ENCODE assay signal across 10 cellular contexts in genomic region chr16:50202926-50203624, GRCh38. TPM values are rescaled to one million over a fixed set of nuclear protein-coding genes. Genes with fewer than 3 reads are reported as not detected.
A peak's percentile ranks its signal among the peaks of the same experiment; 100 is the strongest.
DNase-seq lines count a peak whose midpoint lies in the region; ATAC-seq, FAIRE-seq and TF ChIP-seq lines count a peak whose summit lies in the region.
"Had no signal": no experiment of that assay in that cellular context is flagged by ENCODE, and none has a peak within 500 bp of the region (broad histone marks: within the 10 kb centered on the region; RNA-seq: fewer than 3 reads in every experiment).

No MANE protein-coding gene starts in this region.

- H3K27ac Mint-ChIP-seq in activated CD4-positive, alpha-beta T cell treated with anti-CD3 and anti-CD28 coated beads, Interleukin-2, amount 10 ng/mL, durations not matched to agents 7 days and 5 days, result peak overlapping the region; percentile 52
- H3K27ac Mint-ChIP-seq in activated CD4-positive, alpha-beta T cell treated with anti-CD3 and anti-CD28 coated beads for 36 hours, result no peak overlapping the region

- no peaks in the 10 kb centered on the region for H3K36me3 Mint-ChIP-seq in activated CD4-positive, alpha-beta T cell treated with anti-CD3 and anti-CD28 coated beads, Interleukin-2, amount 10 ng/mL, durations not matched to agents 7 days and 5 days (ENCODE audit: low read depth)
- H3K36me3 Mint-ChIP-seq in activated CD4-positive, alpha-beta T cell treated with anti-CD3 and anti-CD28 coated beads for 36 hours (ENCODE audit: low read depth), result no peaks in the 10 kb centered on the region

- peaks cover 51% of the 10 kb centered on the region for H3K4me1 Mint-ChIP-seq in activated CD4-positive, alpha-beta T cell treated with anti-CD3 and anti-CD28 coated beads, Interleukin-2, amount 10 ng/mL, durations not matched to agents 7 days and 5 days
- peaks cover 57% of the 10 kb centered on the region for H3K4me1 Mint-ChIP-seq in activated CD4-positive, alpha-beta T cell treated with anti-CD3 and anti-CD28 coated beads for 36 hours

- H3K36me3 ChIP-seq in K562 (ENCODE audit: control insufficient read depth, insufficient read depth, low read length) (no peaks in the 10 kb centered on the region), transverse colon (no peaks in the 10 kb centered on the region)

- no peaks in the 10 kb centered on the region for H3K27me3 Mint-ChIP-seq in activated CD4-positive, alpha-beta T cell treated with anti-CD3 and anti-CD28 coated beads, Interleukin-2, amount 10 ng/mL, durations not matched to agents 7 days and 5 days
- no peaks in the 10 kb centered on the region for H3K27me3 Mint-ChIP-seq in activated CD4-positive, alpha-beta T cell treated with anti-CD3 and anti-CD28 coated beads for 36 hours

- FAIRE-seq in K562 (lab: Jason Lieb, UNC) (peak; percentile 75), GM12891 (lab: Jason Lieb, UNC) (no peak)
- FAIRE-seq: colon had no signal

- H3K9me3 Mint-ChIP-seq in activated CD4-positive, alpha-beta T cell treated with anti-CD3 and anti-CD28 coated beads, Interleukin-2, amount 10 ng/mL, durations not matched to agents 7 days and 5 days, result no peaks in the 10 kb centered on the region
- no peaks in the 10 kb centered on the region for H3K9me3 Mint-ChIP-seq in activated CD4-positive, alpha-beta T cell treated with anti-CD3 and anti-CD28 coated beads for 36 hours (ENCODE audit: low read depth)
- H3K9me3 Mint-ChIP-seq: CD14-positive monocyte had no signal

- H3K4me2 ChIP-seq in K562 (ENCODE audit: insufficient read depth, low read length), result no peak overlapping the region

- in situ Hi-C loops in K562 (cut with MboI), result loop anchor here (25.0 kb wide), 1 partner anchor 309 kb away; no protein-coding TSS in a partner anchor
- in situ Hi-C loops in transverse colon (cut with MboI; ENCODE audit: low pct_ligation_motif_present in 1 of 4, low pct_unique_long_range_greater_than_20kb in 1 of 4, low sequenced_read_pairs in 3 of 4), result loop anchor here in 1 of 4 donors (10.0 kb wide), 1 partner anchor 178 kb away; the partner anchor contains the start of gene CNEP1R1

- WGBS in K562 (ENCODE audit: insufficient coverage, low coverage, missing lambda C conversion rate), result 28% methylated on average over 5 of the region's 5 CpGs
- 51 to 52% methylated on average over 5 of the region's 5 CpGs for WGBS in transverse colon (ENCODE audit: low coverage in 1 of 2), 2 donors

- no peak for TF ChIP-seq RAD21 in K562 (CRISPR knock-in tag; conservative IDR thresholded peaks at IDR 0.05 in 1 of 2, IDR thresholded peaks at IDR 0.05 in 1 of 2)

- no peaks in the 10 kb centered on the region for H3K9me1 ChIP-seq in K562 (ENCODE audit: control insufficient read depth, insufficient read depth, low read length)

- H3K4me3 Mint-ChIP-seq in activated CD4-positive, alpha-beta T cell treated with anti-CD3 and anti-CD28 coated beads, Interleukin-2, amount 10 ng/mL, durations not matched to agents 7 days and 5 days, result no peak overlapping the region
- no peak overlapping the region for H3K4me3 Mint-ChIP-seq in activated CD4-positive, alpha-beta T cell treated with anti-CD3 and anti-CD28 coated beads for 36 hours
- H3K4me3 Mint-ChIP-seq: CD14-positive monocyte had no signal

- no peak overlapping the region for H3K4me3 ChIP-seq in K562
- no peak overlapping the region for H3K4me3 ChIP-seq in transverse colon

- POLR2A ChIA-PET in activated CD4-positive, alpha-beta T cell treated with anti-CD3 and anti-CD28 coated beads, Interleukin-2, amount 10 ng/mL, durations not matched to agents 7 days and 5 days (lab: Charles Lee), result interaction anchor here (0.6 kb wide), 1 partner anchor 29 kb away, joined by 3 read pairs; no protein-coding TSS in a partner anchor
- POLR2A ChIA-PET in activated CD4-positive, alpha-beta T cell treated with anti-CD3 and anti-CD28 coated beads for 36 hours (lab: Charles Lee), result no interaction called here
- POLR2A ChIA-PET in K562 (lab: Yijun Ruan, JAX), result interaction anchor here (0.6 kb wide), 1 partner anchor 18 kb away, joined by 3 read pairs; no protein-coding TSS in a partner anchor

- H3K27ac ChIP-seq in K562 (ENCODE audit: extremely low read depth, low read depth, low read length) (no peak overlapping the region), transverse colon (peak overlapping the region; percentile 65 to 76 (median 69))

- BruUV-seq in K562 (replicated peaks; lab: Mats Ljungman, UMichigan), result no TSS peak

- no peak for ATAC-seq in activated CD4-positive, alpha-beta T cell treated with anti-CD3 and anti-CD28 coated beads for 36 hours
- ATAC-seq in K562, result peak; percentile 51

- CTCF ChIA-PET in activated CD4-positive, alpha-beta T cell treated with anti-CD3 and anti-CD28 coated beads, Interleukin-2, amount 10 ng/mL, durations not matched to agents 7 days and 5 days (lab: Charles Lee), result interaction anchor here (0.7 to 2.4 kb wide), 2 partner anchors 7 to 120 kb away, joined by 3 to 10 read pairs; no protein-coding TSS in a partner anchor
- CTCF ChIA-PET in activated CD4-positive, alpha-beta T cell treated with anti-CD3 and anti-CD28 coated beads for 36 hours (lab: Charles Lee), result interaction anchor here (0.6 to 2.4 kb wide), 8 partner anchors 8 to 1585 kb away, joined by 3 to 14 read pairs (median 5); no protein-coding TSS in a partner anchor
- CTCF ChIA-PET in K562 (lab: Yijun Ruan, JAX; ENCODE audit: low intra/inter-chr PET ratio), result no interaction called here

- DNase-seq in activated CD4-positive, alpha-beta T cell treated with anti-CD3 and anti-CD28 coated beads, Interleukin-2, amount 10 ng/mL, durations not matched to agents 7 days and 5 days, result no peak
- no peak for DNase-seq in activated CD4-positive, alpha-beta T cell treated with anti-CD3 and anti-CD28 coated beads for 36 hours
- DNase-seq in K562 (ENCODE audit: extremely low read depth in 1 of 4, low spot score in 3 of 4) (no peak), left kidney (ENCODE audit: low read depth, low spot score) (peak; percentile 64), transverse colon (no peak), GM12891 (ENCODE audit: insufficient read length, low spot score) (no peak), NCI-H1436 treated with DMSO at 0.1 percent for 48 hours (lab: John Stamatoyannopoulos, UW) (no peak)
- DNase-seq in activated CD4-positive, alpha-beta T cell treated with anti-CD3 and anti-CD28 coated beads for 4 hours, result no peak

- H3K9me3 ChIP-seq in K562 (replicated peaks; ENCODE audit: control insufficient read depth, insufficient read depth, low read depth, low read length), result no peaks in the 10 kb centered on the region
- no peaks in the 10 kb centered on the region for H3K9me3 ChIP-seq in transverse colon

- H3K27me3 ChIP-seq in K562 (ENCODE audit: control insufficient read depth in 2 of 2, insufficient read depth in 2 of 2, low read length in 2 of 2), result no peaks in the 10 kb centered on the region
- H3K27me3 ChIP-seq in transverse colon, result no peaks in the 10 kb centered on the region

- TF ChIP-seq POLR2A in K562 (conservative IDR thresholded peaks at IDR 0.05) (no peak), transverse colon (IDR thresholded peaks at IDR 0.05) (no peak), GM12891 (IDR thresholded peaks at IDR 0.05; ENCODE audit: low read depth, low read length) (no peak)

- no peak for TF ChIP-seq CTCF in K562 (IDR thresholded peaks at IDR 0.05 in 2 of 3, conservative IDR thresholded peaks at IDR 0.05 in 1 of 3; ENCODE audit: insufficient read depth in 2 of 3, low read depth in 1 of 3, low read length in 3 of 3)
- no peak for TF ChIP-seq CTCF in transverse colon (IDR thresholded peaks at IDR 0.05)

- H3K4me1 ChIP-seq in K562 (replicated peaks in 1 of 2; ENCODE audit: control insufficient read depth in 2 of 2, insufficient read depth in 2 of 2, low read length in 2 of 2) (peaks cover 0 to 10% of the 10 kb centered on the region in 2 experiments; a peak in 3 of 5 replicates), transverse colon (peaks cover 18 to 73% (median 32%) of the 10 kb centered on the region in 4 donors)

- no peak overlapping the region for H3K9ac ChIP-seq in K562 (ENCODE audit: insufficient read depth in 1 of 2, low read depth in 2 of 2, low read length in 2 of 2)

- 0 out of 2 replicates have a peak, but pooled peaks cover 9% of the 10 kb centered on the region for H4K20me1 ChIP-seq in K562 (replicated peaks; ENCODE audit: control insufficient read depth, insufficient read depth, low read length)

- no peak overlapping the region for H2AFZ ChIP-seq in K562 (ENCODE audit: low read depth, low read length)

- no peak for TF ChIP-seq EP300 in K562 (IDR thresholded peaks at IDR 0.05; ENCODE audit: low read length)
- TF ChIP-seq EP300 in transverse colon (IDR thresholded peaks at IDR 0.05; ENCODE audit: low read depth), result peak; percentile 40

- intact Hi-C loops in activated CD4-positive, alpha-beta T cell treated with anti-CD3 and anti-CD28 coated beads for 36 hours (cut with DNase I, micrococcal nuclease), result no loop called here
- intact Hi-C loops in K562 (cut with micrococcal nuclease), result no loop called here
- intact Hi-C loops in transverse colon (cut with DNase I; ENCODE audit: low total_unique reads), result no loop called here

- peaks cover 26% of the 10 kb centered on the region for H3K79me2 ChIP-seq in K562 (ENCODE audit: control insufficient read depth, insufficient read depth, low read length)

TF ChIP-seq in GM12891, 5 proteins besides CTCF, POLR2A, EP300 and RAD21 (continues in another document):
- no peak for TF ChIP-seq POU2F2 (IDR thresholded peaks at IDR 0.05; ENCODE audit: low read depth, low read length)

RNA-seq across cellular contexts. Expression of gene TENT4B, which starts 50.0 kb away (rescaled TPM):
- total RNA-seq in activated CD4-positive, alpha-beta T cell treated with anti-CD3 and anti-CD28 coated beads, Interleukin-2, amount 10 ng/mL, durations not matched to agents 7 days and 5 days, result 10 to 100 TPM; 20.4 to 21.4 TPM
- total RNA-seq in activated CD4-positive, alpha-beta T cell treated with anti-CD3 and anti-CD28 coated beads for 36 hours, result 10 to 100 TPM; 19.3 to 22.4 TPM
- total RNA-seq in K562 (2011; cell fraction: chromatin; rRNA removed; ENCODE audit: low replicate concordance), result 5.1 and 12.6 TPM in 2 replicates
- 4.1 and 4.5 TPM in 2 replicates for total RNA-seq in K562 (2011; cell fraction: nucleolus; rRNA removed)
- total RNA-seq in K562 (2011; cell fraction: nucleoplasm; rRNA removed), result 5.6 and 7.9 TPM in 2 replicates
- total RNA-seq in K562 (2014; rRNA removed) (5.8 and 6.8 TPM in 2 replicates), K562 (2014; rRNA removed; fragmentation: Illumina TruSeq; extraction: Trizol) (7.0 and 7.5 TPM in 2 replicates), K562 (2015; rRNA removed; fragmentation: Illumina TruSeq; extraction: Trizol) (6.6 and 7.0 TPM in 2 replicates), K562 (2021) (7.8 and 8.4 TPM in 2 replicates), transverse colon (10 to 100 TPM in 2 of 4 donors, 1 to 10 TPM in 2; 8.2 to 18.0 (median 13.0) TPM)
- polyA plus RNA-seq in K562 (2011; rRNA removed) (5.9 and 6.9 TPM in 2 replicates), K562 (2014; fragmentation: Illumina TruSeq; extraction: Trizol) (6.9 and 8.3 TPM in 2 replicates), K562 (2014; fragmentation: Nextera tagmentation; extraction: Ambion mirVana) (1 to 10 TPM; 5.2 to 7.7 TPM), K562 (2014; rRNA removed) (4.1 and 5.8 TPM in 2 replicates)
- 2.0 and 2.7 TPM in 2 replicates for polyA plus RNA-seq in K562 (2011; cell fraction: cytosol; rRNA removed)
- 4.1 and 4.3 TPM in 2 replicates for polyA plus RNA-seq in K562 (2011; cell fraction: nucleus; rRNA removed)
- 2.9 and 4.9 TPM in 2 replicates for polyA plus RNA-seq in K562 (2012)
- polyA minus RNA-seq in K562 (2011; rRNA and poly(A)+ RNA removed), result 14.7 and 16.8 TPM in 2 replicates
- 5.6 and 6.7 TPM in 2 replicates for polyA minus RNA-seq in K562 (2011; cell fraction: cytosol; rRNA and poly(A)+ RNA removed)
- 3.0 and 5.0 TPM in 2 replicates for polyA minus RNA-seq in K562 (2011; cell fraction: nucleus; rRNA and poly(A)+ RNA removed)
- 5.4 TPM for polyA plus RNA-seq in GM12891 (2012; ENCODE audit: low read depth, missing spikeins)
